Comparison of ENCODE assay signal across 32 cellular contexts in the genomic region with DNA sequence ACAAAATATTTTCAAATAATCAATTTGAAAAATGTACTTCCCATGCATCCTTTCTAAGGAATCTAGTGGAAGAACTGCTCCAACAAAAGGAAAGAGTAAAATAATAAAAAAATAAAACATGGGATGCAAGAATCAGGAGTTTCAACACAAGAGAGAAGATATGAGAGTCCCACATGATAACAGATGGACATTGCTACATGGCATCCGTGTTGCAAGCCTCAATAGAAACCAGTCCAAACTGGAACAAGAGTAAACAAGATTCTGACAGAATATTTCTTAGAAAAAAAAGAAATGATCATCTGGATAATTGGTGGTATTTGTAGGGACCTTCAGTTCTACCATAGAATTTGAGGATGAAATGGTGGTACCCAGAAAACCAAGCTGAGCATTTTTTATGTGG.
DNase-seq lines count a peak whose midpoint lies in the region; ATAC-seq, FAIRE-seq and TF ChIP-seq lines count a peak whose summit lies in the region.
"Had no signal": no experiment of that assay in that cellular context is flagged by ENCODE, and none has a peak within 500 bp of the region (broad histone marks: within the 10 kb centered on the region; RNA-seq: fewer than 3 reads in every experiment).

No MANE protein-coding gene starts in this region.

- TF ChIP-seq EP300 in HepG2 (IDR thresholded peaks at IDR 0.05; ENCODE audit: low read depth in 2 of 2, low read length in 2 of 2) = no peak
- TF ChIP-seq EP300 in HepG2 (CRISPR knock-in tag; IDR thresholded peaks at IDR 0.05; ENCODE audit: borderline replicate concordance) = no peak

- ATAC-seq in HepG2 (no peak), left lobe of liver (peak; percentile 79), right lobe of liver (peak; percentile 62 to 83 (median 78))
- ATAC-seq: A549; CD8-positive, alpha-beta T cell had no signal

- no peak overlapping the region for H2AFZ ChIP-seq in HepG2 (ENCODE audit: low read length)

- 28% methylated on average over 1 of the region's 1 CpG for WGBS in liver
- WGBS in HepG2 (ENCODE audit: low lambda C conversion rate) = 3% methylated on average over 1 of the region's 1 CpG
- WGBS in right lobe of liver (ENCODE audit: insufficient coverage, low coverage, low lambda C conversion rate, missing lambda C conversion rate) = 21% methylated on average over 1 of the region's 1 CpG

- POLR2A ChIA-PET in HepG2 (lab: Yijun Ruan, JAX) = no interaction called here

- no TSS peak for BruUV-seq in HepG2 (replicated peaks; lab: Mats Ljungman, UMichigan)

- no peak overlapping the region for H3K4me2 ChIP-seq in HepG2 (ENCODE audit: low read depth, low read length)
- H3K4me2 ChIP-seq: A549; BLaER1; BLaER1 treated with 17β-estradiol and CSF1 and Interleukin-3, amounts not matched to agents 10 nM and 100 nM had no signal

- DNase-seq in DMS53 (lab: John Stamatoyannopoulos, UW) (peak; percentile 4), DMS53 treated with DMSO at 0.1 percent for 48 hours (lab: John Stamatoyannopoulos, UW; ENCODE audit: unreplicated experiment) (no peak), HepG2 (ENCODE audit: low spot score) (no peak), left lobe of liver (ENCODE audit: low spot score) (peak; percentile 51), right lobe of liver (no peak), BE2C (no peak), UCSD-AML1 (lab: John Stamatoyannopoulos, UW; ENCODE audit: unreplicated experiment) (no peak)
- DNase-seq: 8988T; ACHN; AML-193; C1 segment of cervical spinal cord; Caco-2; Calu3; CD4-positive, alpha-beta memory T cell; CD4-positive, alpha-beta T cell; CD4-positive, CD25-positive, alpha-beta regulatory T cell; CD8-positive, alpha-beta memory T cell; CD8-positive, alpha-beta T cell; COR-L47; DMS 273 treated with DMSO at 0.1 percent for 48 hours; DMS153; DMS79; DMS79 treated with DMSO at 0.1 percent for 48 hours; DND-41; EL had no signal

- H4K20me1 ChIP-seq in HepG2 (ENCODE audit: insufficient read depth, low read length) = no peaks in the 10 kb centered on the region
- H4K20me1 ChIP-seq: BLaER1; BLaER1 treated with 17β-estradiol and CSF1 and Interleukin-3, amounts not matched to agents 10 nM and 100 nM had no signal

- no peak overlapping the region for H3K27ac ChIP-seq in liver (ENCODE audit: low read depth in 1 of 2, low read length in 2 of 2)
- H3K27ac ChIP-seq in HepG2 (ENCODE audit: extremely low read length, insufficient read depth, low read length) = no peak overlapping the region
- H3K27ac ChIP-seq in right lobe of liver = peak overlapping the region in 1 of 3 donors; percentile 18
- H3K27ac ChIP-seq: 22Rv1; A549; BLaER1; BLaER1 treated with 17β-estradiol and CSF1 and Interleukin-3, amounts not matched to agents 10 nM and 100 nM; C4-2B had no signal

- in situ Hi-C loops in HepG2 (cut with HindIII; ENCODE audit: extremely low pct_ligation_motif_present, low pct_unique_long_range_greater_than_20kb) = no loop called here

- H3K9ac ChIP-seq in liver (ENCODE audit: low read depth in 1 of 2, low read length in 2 of 2) (no peak overlapping the region), HepG2 (ENCODE audit: insufficient read depth, low read depth, low read length) (no peak overlapping the region)
- H3K9ac ChIP-seq: BLaER1; BLaER1 treated with 17β-estradiol and CSF1 and Interleukin-3, amounts not matched to agents 10 nM and 100 nM had no signal

- no peaks in the 10 kb centered on the region for H3K36me3 ChIP-seq in liver (ENCODE audit: control insufficient read depth in 4 of 4, insufficient read depth in 3 of 4, low read depth in 1 of 4, low read length in 3 of 4)
- no peaks in the 10 kb centered on the region for H3K36me3 ChIP-seq in HepG2 (replicated peaks in 1 of 2; ENCODE audit: control insufficient read depth in 1 of 2, insufficient read depth in 2 of 2, low read length in 2 of 2)
- H3K36me3 ChIP-seq in right lobe of liver = no peaks in the 10 kb centered on the region
- H3K36me3 ChIP-seq in BE2C = no peaks in the 10 kb centered on the region
- H3K36me3 ChIP-seq: BLaER1; BLaER1 treated with 17β-estradiol and CSF1 and Interleukin-3, amounts not matched to agents 10 nM and 100 nM had no signal

- H3K4me3 ChIP-seq in liver (ENCODE audit: low read depth in 1 of 3, low read length in 3 of 3) (no peak overlapping the region), HepG2 (replicated peaks in 1 of 3; ENCODE audit: insufficient read depth in 1 of 3, low read depth in 2 of 3, low read length in 3 of 3) (no peak overlapping the region), right lobe of liver (no peak overlapping the region), BE2C (ENCODE audit: low read depth, low read length) (no peak overlapping the region)
- H3K4me3 ChIP-seq: A549; BLaER1; BLaER1 treated with 17β-estradiol and CSF1 and Interleukin-3, amounts not matched to agents 10 nM and 100 nM had no signal

- intact Hi-C loops in HepG2 (cut with micrococcal nuclease; ENCODE audit: unreplicated experiment) = no loop called here
- intact Hi-C loops in right lobe of liver (cut with DNase I) = no loop called here

- H3K27me3 ChIP-seq in liver (ENCODE audit: control insufficient read depth in 4 of 4, insufficient read depth in 4 of 4, low read length in 3 of 4) (no peaks in the 10 kb centered on the region), HepG2 (ENCODE audit: control insufficient read depth in 1 of 2, insufficient read depth in 2 of 2, low read length in 2 of 2) (no peaks in the 10 kb centered on the region), right lobe of liver (no peaks in the 10 kb centered on the region), BE2C (no peaks in the 10 kb centered on the region)
- H3K27me3 ChIP-seq: BLaER1; BLaER1 treated with 17β-estradiol and CSF1 and Interleukin-3, amounts not matched to agents 10 nM and 100 nM had no signal

- H3K4me1 ChIP-seq in liver (ENCODE audit: control insufficient read depth in 4 of 4, insufficient read depth in 4 of 4, low read length in 3 of 4) (peaks cover 0 to 2% (median under 1%) of the 10 kb centered on the region in 4 donors), HepG2 (ENCODE audit: insufficient read depth, low read length) (no peaks in the 10 kb centered on the region), right lobe of liver (peaks cover 0 to 3% (median 0%) of the 10 kb centered on the region in 4 donors), BE2C (peaks cover 5% of the 10 kb centered on the region; the same call in 1 of the 2 replicates)
- H3K4me1 ChIP-seq: A549; BLaER1; BLaER1 treated with 17β-estradiol and CSF1 and Interleukin-3, amounts not matched to agents 10 nM and 100 nM; Caco-2 had no signal

- TF ChIP-seq CTCF in liver (IDR thresholded peaks at IDR 0.05; ENCODE audit: low read depth, low read length, missing input control) (no peak), HepG2 (CRISPR knock-in tag; IDR thresholded peaks at IDR 0.05) (no peak), right lobe of liver (IDR thresholded peaks at IDR 0.05) (no peak), BE2C (IDR thresholded peaks at IDR 0.05; ENCODE audit: low read depth, low read length) (no peak)

- H3K9me3 ChIP-seq in liver (ENCODE audit: control insufficient read depth in 4 of 4, low read length in 3 of 4) = no peaks in the 10 kb centered on the region
- no peaks in the 10 kb centered on the region for H3K9me3 ChIP-seq in HepG2 (ENCODE audit: low read length)
- H3K9me3 ChIP-seq in right lobe of liver = no peaks in the 10 kb centered on the region
- no peaks in the 10 kb centered on the region for H3K9me3 ChIP-seq in BE2C
- H3K9me3 ChIP-seq: A549; BLaER1; BLaER1 treated with 17β-estradiol and CSF1 and Interleukin-3, amounts not matched to agents 10 nM and 100 nM; Caco-2 had no signal

- TF ChIP-seq RAD21 in liver (IDR thresholded peaks at IDR 0.05) (peak; percentile 23 to 39), HepG2 (CRISPR knock-in tag; IDR thresholded peaks at IDR 0.05) (no peak)

- H3K79me2 ChIP-seq in HepG2 (ENCODE audit: insufficient read depth, low read length) = no peaks in the 10 kb centered on the region

- CTCF ChIA-PET in HepG2 (lab: Yijun Ruan, JAX; ENCODE audit: low intra/inter-chr PET ratio, low total read pairs) = no interaction called here

- TF ChIP-seq POLR2A in HepG2 (IDR thresholded peaks at IDR 0.05; ENCODE audit: insufficient read depth in 1 of 2, low read depth in 2 of 2, low read length in 2 of 2) (no peak), right lobe of liver (IDR thresholded peaks at IDR 0.05) (no peak)

- FAIRE-seq in HepG2 (lab: Jason Lieb, UNC) = no peak
- FAIRE-seq: A549, D721Med had no signal

TF ChIP-seq in liver, 16 proteins besides CTCF, POLR2A, EP300 and RAD21 (continues in another document):
- TF ChIP-seq JUND (IDR thresholded peaks at IDR 0.05) (peak in 1 of 2 donors; percentile 31), HNF4A (conservative IDR thresholded peaks at IDR 0.05) (peak; percentile 51 to 63), TAF1 (conservative IDR thresholded peaks at IDR 0.05) (no peak), SP1 (IDR thresholded peaks at IDR 0.05) (no peak), FOXA1 (IDR thresholded peaks at IDR 0.05) (peak; percentile 91), EGR1 (IDR thresholded peaks at IDR 0.05; ENCODE audit: low read depth in 2 of 2) (no peak), YY1 (IDR thresholded peaks at IDR 0.05) (peak; percentile 53), NR2F2 (IDR thresholded peaks at IDR 0.05) (no peak)
- TF ChIP-seq, protein P1, sequence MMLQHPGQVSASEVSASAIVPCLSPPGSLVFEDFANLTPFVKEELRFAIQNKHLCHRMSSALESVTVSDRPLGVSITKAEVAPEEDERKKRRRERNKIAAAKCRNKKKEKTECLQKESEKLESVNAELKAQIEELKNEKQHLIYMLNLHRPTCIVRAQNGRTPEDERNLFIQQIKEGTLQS (IDR thresholded peaks at IDR 0.05) = no peak

Comparison
In these comparisons a context has a peak if more than half of its experiments do, and no peak if none do; other contexts are left out.
1. DNase-seq: peak in DMS53 (single experiment) and left lobe of liver (single experiment); none in DMS53 treated with DMSO at 0.1 percent for 48 hours (single experiment), HepG2 (single experiment), right lobe of liver (0 of 3), BE2C (single experiment) and UCSD-AML1 (single experiment).